In the genomic region with DNA sequence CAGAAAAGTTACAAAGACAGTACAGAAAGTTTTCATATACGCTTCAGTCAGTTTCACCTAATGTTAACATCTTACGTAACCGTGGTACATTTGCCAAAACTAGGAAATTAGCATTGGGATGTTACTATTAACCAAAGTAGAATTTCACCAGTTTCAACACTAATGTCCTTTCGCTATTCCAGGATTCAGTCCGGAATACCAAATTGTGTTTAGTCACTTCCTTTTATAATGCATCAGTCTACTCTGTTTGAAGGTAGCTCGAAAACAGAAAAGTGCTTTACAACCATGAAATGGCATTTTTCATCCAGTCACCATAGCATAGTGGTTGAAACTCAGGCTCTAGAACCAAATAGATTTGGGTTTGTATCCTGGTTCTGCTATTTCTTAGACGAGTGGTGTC, we compare ENCODE assay signal across 26 cellular contexts. TPM values are rescaled to one million over a fixed set of nuclear protein-coding genes. Genes with fewer than 3 reads are reported as not detected.
"Had no signal": no experiment of that assay in that cellular context is flagged by ENCODE, and none has a peak within 500 bp of the region (broad histone marks: within the 10 kb centered on the region; RNA-seq: fewer than 3 reads in every experiment).

No MANE protein-coding gene starts in this region.

- H3K4me2 ChIP-seq: neural progenitor cell had no signal

- H3K4me1 ChIP-seq: neural progenitor cell, right lobe of liver, upper lobe of right lung, vagina had no signal

- H3K27ac ChIP-seq: left lung, lower lobe of right lung, neural progenitor cell, ovary, right lobe of liver, spleen, tibial nerve, upper lobe of right lung, vagina had no signal

- H3K36me3 ChIP-seq: ovary had no signal

- H3K9me3 ChIP-seq: left lung, lower lobe of right lung, ovary, right lobe of liver, spleen, tibial nerve, upper lobe of right lung, vagina had no signal

- DNase-seq: glutamatergic neuron; immature natural killer cell; left lung; lower lobe of right lung; mesenchymal stem cell; midbrain; nucleus accumbens; ovary; right lobe of liver; spleen; stimulated activated CD4-positive, alpha-beta T cell treated with anti-CD3 and anti-CD28 coated beads, Interleukin-15, amount 100 ng/mL, for 24 hours; stimulated activated CD4-positive, alpha-beta T cell treated with anti-CD3 and anti-CD28 coated beads, Interleukin-1b, Interleukin-23, amount 100 ng/mL, for 48 hours; stimulated activated CD4-positive, alpha-beta T cell treated with anti-CD3 and anti-CD28 coated beads, Interleukin-4, amount 100 ng/mL, for 24 hours; upper lobe of right lung had no signal

- H3K9ac ChIP-seq: neural progenitor cell had no signal

- ATAC-seq: esophagus mucosa; left lung; lower lobe of right lung; natural killer cell treated with Interleukin-12 subunit alpha and Interleukin-12 subunit beta and Interleukin-15 and Interleukin-18, amount 100 ng/mL, for 72 hours; right lobe of liver; stimulated activated memory B cell treated with anti-CD40 and anti-IgM and Interleukin-4, amounts not matched to agents 10 μg/mL and 1 μg/mL and 100 μg/mL, for 72 hours; upper lobe of right lung had no signal

- H3K27me3 ChIP-seq: left lung, neural progenitor cell, ovary, right lobe of liver, spleen, tibial nerve, upper lobe of right lung, vagina had no signal

- FAIRE-seq: colon, frontal cortex, keratinocyte had no signal

- H2AFZ ChIP-seq: neural progenitor cell had no signal

- H3K4me3 ChIP-seq: left lung, lower lobe of right lung, neural progenitor cell, ovary, right lobe of liver, spleen, tibial nerve, upper lobe of right lung, vagina had no signal

RNA-seq across cellular contexts. Expression of a gene that starts 55.9 kb away (rescaled TPM):
- total RNA-seq: esophagus mucosa; fibroblast of lung; natural killer cell treated with Interleukin-12 subunit alpha and Interleukin-12 subunit beta and Interleukin-15 and Interleukin-18, amount 100 ng/mL, for 72 hours; ovary; progenitor cell of endocrine pancreas; renal cortical epithelial cell; tibial nerve; upper lobe of right lung; vagina had no signal
- polyA plus RNA-seq: fibroblast of lung, keratinocyte, ovary had no signal
